1 cellular context compared by ENCODE assay signal in the genomic region with DNA sequence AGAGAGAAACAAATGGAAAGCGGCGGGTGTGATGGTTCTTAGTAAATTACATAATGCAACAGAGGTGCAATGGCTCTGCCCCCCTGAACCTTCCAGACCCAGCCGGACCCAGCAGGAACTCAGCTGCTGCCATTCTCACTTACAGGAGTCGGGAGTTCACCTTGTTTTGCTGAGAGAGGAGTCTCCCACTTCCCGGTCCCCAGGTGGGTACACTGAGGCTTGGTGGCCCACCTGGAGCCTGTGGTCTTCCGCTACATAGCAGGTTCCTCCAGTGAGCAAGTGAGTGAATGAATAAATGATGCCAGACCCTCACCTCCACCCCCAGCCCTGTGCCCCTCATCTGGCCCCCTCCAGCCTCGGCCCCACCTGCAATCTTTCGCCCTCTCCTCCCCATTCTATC.
TF ChIP-seq lines count a peak whose summit lies in the region.

No MANE protein-coding gene starts in this region.

TF ChIP-seq in GM23338, 12 proteins besides CTCF, POLR2A, EP300 and RAD21:
- TF ChIP-seq, protein P1, sequence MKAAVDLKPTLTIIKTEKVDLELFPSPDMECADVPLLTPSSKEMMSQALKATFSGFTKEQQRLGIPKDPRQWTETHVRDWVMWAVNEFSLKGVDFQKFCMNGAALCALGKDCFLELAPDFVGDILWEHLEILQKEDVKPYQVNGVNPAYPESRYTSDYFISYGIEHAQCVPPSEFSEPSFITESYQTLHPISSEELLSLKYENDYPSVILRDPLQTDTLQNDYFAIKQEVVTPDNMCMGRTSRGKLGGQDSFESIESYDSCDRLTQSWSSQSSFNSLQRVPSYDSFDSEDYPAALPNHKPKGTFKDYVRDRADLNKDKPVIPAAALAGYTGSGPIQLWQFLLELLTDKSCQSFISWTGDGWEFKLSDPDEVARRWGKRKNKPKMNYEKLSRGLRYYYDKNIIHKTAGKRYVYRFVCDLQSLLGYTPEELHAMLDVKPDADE (IDR thresholded peaks at IDR 0.05) = no peak
